Comparison of ENCODE assay signal across 28 cellular contexts in the genomic region with DNA sequence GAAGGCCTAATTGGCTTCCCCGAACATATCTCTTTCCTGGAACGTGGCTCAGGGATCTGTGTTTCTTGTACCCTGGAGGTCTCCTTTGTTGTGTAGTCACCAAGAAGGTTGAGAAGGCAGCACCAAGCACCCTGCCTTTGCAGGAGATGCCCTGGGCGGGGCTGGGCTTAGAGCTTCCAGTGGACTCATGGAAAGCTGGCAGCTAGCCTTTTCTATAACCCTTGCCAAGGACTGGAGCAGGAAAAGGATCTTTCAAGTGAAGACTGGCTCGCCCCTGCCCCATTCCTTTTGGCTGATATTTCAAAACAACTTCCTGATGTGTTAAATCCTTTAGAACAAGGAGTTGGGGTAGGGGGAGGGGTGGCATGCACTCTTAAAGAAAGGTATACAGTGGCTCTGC. TPM values are rescaled to one million over a fixed set of nuclear protein-coding genes. Genes with fewer than 3 reads are reported as not detected.
"Had no signal": no experiment of that assay in that cellular context is flagged by ENCODE, and none has a peak within 500 bp of the region (broad histone marks: within the 10 kb centered on the region; RNA-seq: fewer than 3 reads in every experiment).

No MANE protein-coding gene starts in this region.

- H3K9me3 ChIP-seq: ascending aorta, SJCRH30, SK-N-SH had no signal

- H3K27ac Mint-ChIP-seq: activated CD4-positive, alpha-beta memory T cell treated with anti-CD3 and anti-CD28 coated beads for 36 hours; activated CD4-positive, alpha-beta T cell treated with anti-CD3 and anti-CD28 coated beads, Interleukin-2, amount 10 ng/mL, durations not matched to agents 7 days and 5 days; activated naive CD4-positive, alpha-beta T cell treated with anti-CD3 and anti-CD28 coated beads, Interleukin-2, amount 50 U/mL, for 72 hours; activated naive CD8-positive, alpha-beta T cell treated with anti-CD3 and anti-CD28 coated beads, Interleukin-2, amount 50 U/mL, for 24 hours; brain had no signal

- H3K27ac ChIP-seq: ascending aorta, SJCRH30, VCaP had no signal

- H3K4me1 Mint-ChIP-seq: activated CD4-positive, alpha-beta T cell treated with anti-CD3 and anti-CD28 coated beads, Interleukin-2, amount 10 ng/mL, durations not matched to agents 7 days and 5 days; activated naive CD8-positive, alpha-beta T cell treated with anti-CD3 and anti-CD28 coated beads, Interleukin-2, amount 50 U/mL, for 24 hours; brain had no signal

- DNase-seq: activated CD4-positive, alpha-beta memory T cell treated with anti-CD3 and anti-CD28 coated beads for 36 hours; activated CD4-positive, alpha-beta T cell treated with anti-CD3 and anti-CD28 coated beads, Interleukin-2, amount 10 ng/mL, durations not matched to agents 7 days and 5 days; activated CD4-positive, CD25-positive, alpha-beta regulatory T cell; activated CD8-positive, alpha-beta memory T cell treated with anti-CD3 and anti-CD28 coated beads for 24 hours; activated effector memory CD4-positive, alpha-beta T cell treated with anti-CD3 and anti-CD28 coated beads, Interleukin-2, amount 50 U/mL, for 16 hours; activated naive CD4-positive, alpha-beta T cell treated with Interleukin-2 at 50 U/mL for 16 hours; activated naive CD8-positive, alpha-beta T cell treated with anti-CD3 and anti-CD28 coated beads, Interleukin-2, amount 50 U/mL, for 24 hours; activated T-cell treated with anti-CD3 and anti-CD28 coated beads, Interleukin-2, amount 50 U/mL, for 4 hours; amniotic stem cell; caudate nucleus; KG1; MM.1S; NCI-H1105; NCI-H1436; NCI-H1694 treated with DMSO at 0.1 percent for 48 hours; NCI-H2029 treated with DMSO at 0.1 percent for 48 hours; NCI-H526; NCI-H774; Right ventricle myocardium superior; RPMI8226; SJCRH30; SK-N-SH; T-helper 1 cell had no signal

- H3K9me3 Mint-ChIP-seq: activated CD4-positive, alpha-beta memory T cell treated with anti-CD3 and anti-CD28 coated beads for 36 hours; activated CD4-positive, alpha-beta T cell treated with anti-CD3 and anti-CD28 coated beads, Interleukin-2, amount 10 ng/mL, durations not matched to agents 7 days and 5 days; brain had no signal

- H3K4me2 ChIP-seq: SK-N-SH had no signal

- H3K27me3 ChIP-seq: ascending aorta, SJCRH30 had no signal

- H3K9ac ChIP-seq: SK-N-SH had no signal

- H3K4me3 Mint-ChIP-seq: activated CD4-positive, alpha-beta memory T cell treated with anti-CD3 and anti-CD28 coated beads for 36 hours; activated CD4-positive, alpha-beta T cell treated with anti-CD3 and anti-CD28 coated beads, Interleukin-2, amount 10 ng/mL, durations not matched to agents 7 days and 5 days; activated naive CD8-positive, alpha-beta T cell treated with anti-CD3 and anti-CD28 coated beads, Interleukin-2, amount 50 U/mL, for 24 hours; activated T-cell treated with anti-CD3 and anti-CD28 coated beads, Interleukin-2, amount 50 U/mL, for 4 hours; brain had no signal

- H3K4me3 ChIP-seq: ascending aorta, SJCRH30 had no signal

- H3K36me3 ChIP-seq: ascending aorta, SJCRH30 had no signal

- H3K4me1 ChIP-seq: ascending aorta, SJCRH30 had no signal

- H3K36me3 Mint-ChIP-seq: activated CD4-positive, alpha-beta memory T cell treated with anti-CD3 and anti-CD28 coated beads for 36 hours; activated naive CD4-positive, alpha-beta T cell treated with anti-CD3 and anti-CD28 coated beads, Interleukin-2, amount 50 U/mL, for 72 hours; brain had no signal

- H3K27me3 Mint-ChIP-seq: activated CD4-positive, alpha-beta memory T cell treated with anti-CD3 and anti-CD28 coated beads for 36 hours; activated CD4-positive, alpha-beta T cell treated with anti-CD3 and anti-CD28 coated beads, Interleukin-2, amount 10 ng/mL, durations not matched to agents 7 days and 5 days; activated naive CD8-positive, alpha-beta T cell treated with anti-CD3 and anti-CD28 coated beads, Interleukin-2, amount 50 U/mL, for 24 hours; brain had no signal

- H3K9me2 ChIP-seq: SK-N-SH had no signal

RNA-seq across cellular contexts. Expression of gene EPHA6, which starts 58.9 kb away (rescaled TPM):
- total RNA-seq: activated CD4-positive, alpha-beta memory T cell treated with anti-CD3 and anti-CD28 coated beads for 36 hours; activated CD4-positive, alpha-beta T cell treated with anti-CD3 and anti-CD28 coated beads, Interleukin-2, amount 10 ng/mL, durations not matched to agents 7 days and 5 days; activated naive CD4-positive, alpha-beta T cell treated with anti-CD3 and anti-CD28 coated beads, Interleukin-2, amount 50 U/mL, for 72 hours; activated T-cell treated with anti-CD3 and anti-CD28 coated beads, Interleukin-2, amount 50 U/mL, for 4 hours; ascending aorta; OCI-LY7; SJCRH30 had no signal
- polyA plus RNA-seq: SK-N-SH had no signal
